ENCODE assay signal across 12 cellular contexts in genomic region chr11:44304091-44305084, GRCh38. TPM values are rescaled to one million over a fixed set of nuclear protein-coding genes. Genes with fewer than 3 reads are reported as not detected.
DNase-seq lines count a peak whose midpoint lies in the region; ATAC-seq and TF ChIP-seq lines count a peak whose summit lies in the region.
"Had no signal": no experiment of that assay in that cellular context is flagged by ENCODE, and none has a peak within 500 bp of the region (broad histone marks: within the 10 kb centered on the region; RNA-seq: fewer than 3 reads in every experiment).

No MANE protein-coding gene starts in this region.

- no TSS peak for BruUV-seq in PC-3 (replicated peaks; lab: Mats Ljungman, UMichigan)

- peaks cover 26% of the 10 kb centered on the region for H3K4me1 Mint-ChIP-seq in activated naive CD8-positive, alpha-beta T cell (ENCODE audit: low read depth)
- H3K4me1 Mint-ChIP-seq in activated naive CD8-positive, alpha-beta T cell treated with anti-CD3 and anti-CD28 coated beads for 36 hours: peaks cover 25% of the 10 kb centered on the region
- peaks cover 6% of the 10 kb centered on the region for H3K4me1 Mint-ChIP-seq in activated T-helper 17 cell treated with anti-CD3 and anti-CD28 coated beads, Interleukin-2, amount 50 U/mL, for 72 hours

- ATAC-seq in activated T-helper 17 cell treated with anti-CD3 and anti-CD28 coated beads, Interleukin-2, amount 50 U/mL, for 72 hours (replicated peaks): no peak
- ATAC-seq in thoracic aorta (ENCODE audit: insufficient number of reproducible peaks, low FRiP score, low read depth): no peak
- no peak for ATAC-seq in GM18867 (IDR thresholded peaks at IDR 0.05; ENCODE audit: unreplicated experiment)
- no peak for ATAC-seq in GM18505 (IDR thresholded peaks at IDR 0.05; ENCODE audit: unreplicated experiment)
- no peak for ATAC-seq in PC-3

- no peak overlapping the region for H3K23ac ChIP-seq in mesendoderm (ENCODE audit: low read length)

- no peak overlapping the region for H2BK15ac ChIP-seq in mesendoderm (replicated peaks; ENCODE audit: low read depth)

- H4K8ac ChIP-seq in mesendoderm (ENCODE audit: low read depth, low read length): no peak overlapping the region

- H3K36me3 Mint-ChIP-seq in activated naive CD8-positive, alpha-beta T cell: no peaks in the 10 kb centered on the region
- H3K36me3 Mint-ChIP-seq in activated naive CD8-positive, alpha-beta T cell treated with anti-CD3 and anti-CD28 coated beads for 36 hours: no peaks in the 10 kb centered on the region
- H3K36me3 Mint-ChIP-seq in activated T-helper 17 cell treated with anti-CD3 and anti-CD28 coated beads, Interleukin-2, amount 50 U/mL, for 72 hours (ENCODE audit: low read depth): no peaks in the 10 kb centered on the region

- intact Hi-C loops in PC-3 (cut with micrococcal nuclease): no loop called here

- no peaks in the 10 kb centered on the region for H3K79me1 ChIP-seq in mesendoderm (ENCODE audit: low read length)

- peak overlapping the region; percentile 85 for H3K4me3 Mint-ChIP-seq in activated naive CD8-positive, alpha-beta T cell
- no peak overlapping the region for H3K4me3 Mint-ChIP-seq in activated naive CD8-positive, alpha-beta T cell treated with anti-CD3 and anti-CD28 coated beads for 36 hours
- peak overlapping the region; percentile 85 for H3K4me3 Mint-ChIP-seq in activated T-helper 17 cell treated with anti-CD3 and anti-CD28 coated beads, Interleukin-2, amount 50 U/mL, for 72 hours

- H3K18ac ChIP-seq in mesendoderm (ENCODE audit: low read length): no peak overlapping the region

- H3K4me3 ChIP-seq in mesendoderm (ENCODE audit: low read length) (no peak overlapping the region), thoracic aorta (peak overlapping the region; percentile 71), PC-3 (ENCODE audit: low read length) (no peak overlapping the region)

- TF ChIP-seq CTCF in thoracic aorta (IDR thresholded peaks at IDR 0.05) (no peak), PC-3 (conservative IDR thresholded peaks at IDR 0.05; ENCODE audit: low read depth, low read length) (no peak)

- no peak for DNase-seq in activated naive CD8-positive, alpha-beta T cell treated with anti-CD3 and anti-CD28 coated beads for 36 hours
- DNase-seq in mesendoderm (peak; percentile 65), thoracic aorta (ENCODE audit: low spot score) (no peak), PC-3 (no peak)
- DNase-seq: C1 segment of cervical spinal cord, NCI-H1694 treated with DMSO at 0.1 percent for 48 hours had no signal

- peak overlapping the region; percentile 34 for H3K56ac ChIP-seq in mesendoderm (ENCODE audit: low read length)

- CTCF ChIA-PET in PC-3 (lab: Charles Lee): no interaction called here

- H2BK120ac ChIP-seq in mesendoderm (ENCODE audit: low read depth, low read length): no peak overlapping the region

- POLR2A ChIA-PET in PC-3 (lab: Charles Lee; ENCODE audit: unreplicated experiment): no interaction called here

- H3K9ac ChIP-seq in mesendoderm (ENCODE audit: low read length) (no peak overlapping the region), PC-3 (ENCODE audit: low read length) (no peak overlapping the region)

- no peak overlapping the region for H3K4ac ChIP-seq in mesendoderm (ENCODE audit: low read depth, low read length)

- no peak overlapping the region for H2AFZ ChIP-seq in PC-3 (ENCODE audit: low read length)

- no peaks in the 10 kb centered on the region for H3K9me3 Mint-ChIP-seq in activated naive CD8-positive, alpha-beta T cell (ENCODE audit: low read depth)
- no peaks in the 10 kb centered on the region for H3K9me3 Mint-ChIP-seq in activated naive CD8-positive, alpha-beta T cell treated with anti-CD3 and anti-CD28 coated beads for 36 hours
- H3K9me3 Mint-ChIP-seq in activated T-helper 17 cell treated with anti-CD3 and anti-CD28 coated beads, Interleukin-2, amount 50 U/mL, for 72 hours: no peaks in the 10 kb centered on the region

- H4K5ac ChIP-seq in mesendoderm (ENCODE audit: low read length): no peak overlapping the region

- H3K79me2 ChIP-seq in mesendoderm (ENCODE audit: control insufficient read depth, insufficient read depth, low read length) (no peaks in the 10 kb centered on the region), PC-3 (ENCODE audit: low read length) (no peaks in the 10 kb centered on the region)

- H3K36me3 ChIP-seq in mesendoderm (ENCODE audit: control insufficient read depth, insufficient read depth, low read length) (no peaks in the 10 kb centered on the region), thoracic aorta (no peaks in the 10 kb centered on the region), PC-3 (ENCODE audit: low read depth, low read length) (no peaks in the 10 kb centered on the region)

- TF ChIP-seq POLR2A in GM18505 (IDR thresholded peaks at IDR 0.05; ENCODE audit: borderline replicate concordance, extremely low read depth, insufficient read depth, insufficient read length): no peak

- no CpG with 5 or more reads among the region's 73 CpGs for WGBS in mesendoderm (ENCODE audit: extremely low coverage, insufficient coverage, low lambda C conversion rate)

- H3F3A ChIP-seq in PC-3 (ENCODE audit: low read length, unreplicated experiment): no peaks in the 10 kb centered on the region

- peaks cover 46% of the 10 kb centered on the region for H3K27me3 Mint-ChIP-seq in activated naive CD8-positive, alpha-beta T cell
- H3K27me3 Mint-ChIP-seq in activated naive CD8-positive, alpha-beta T cell treated with anti-CD3 and anti-CD28 coated beads for 36 hours: peaks cover 89% of the 10 kb centered on the region
- peaks cover 71% of the 10 kb centered on the region for H3K27me3 Mint-ChIP-seq in activated T-helper 17 cell treated with anti-CD3 and anti-CD28 coated beads, Interleukin-2, amount 50 U/mL, for 72 hours

- H3K27me3 ChIP-seq in mesendoderm (ENCODE audit: insufficient read depth, low read length, poor library complexity) (peaks cover 71% of the 10 kb centered on the region), thoracic aorta (replicated peaks; ENCODE audit: insufficient read depth) (peaks cover 10% of the 10 kb centered on the region), PC-3 (ENCODE audit: low read length) (peaks cover 11% of the 10 kb centered on the region)

- H3K27ac Mint-ChIP-seq in activated naive CD8-positive, alpha-beta T cell: no peak overlapping the region
- no peak overlapping the region for H3K27ac Mint-ChIP-seq in activated naive CD8-positive, alpha-beta T cell treated with anti-CD3 and anti-CD28 coated beads for 36 hours
- H3K27ac Mint-ChIP-seq in activated T-helper 17 cell treated with anti-CD3 and anti-CD28 coated beads, Interleukin-2, amount 50 U/mL, for 72 hours: no peak overlapping the region

- no peaks in the 10 kb centered on the region for H3K9me2 ChIP-seq in PC-3 (replicated peaks; ENCODE audit: low read length)

- H3K4me1 ChIP-seq in mesendoderm (ENCODE audit: control insufficient read depth, low read depth, low read length) (no peaks in the 10 kb centered on the region), thoracic aorta (ENCODE audit: control insufficient read depth in 1 of 2, low read depth in 2 of 2) (peaks cover 16 to 30% of the 10 kb centered on the region in 2 donors), PC-3 (ENCODE audit: insufficient read depth, low read length) (no peaks in the 10 kb centered on the region)

- H4K20me1 ChIP-seq in PC-3 (ENCODE audit: low read length): no peaks in the 10 kb centered on the region

- H3K9me3 ChIP-seq in thoracic aorta (no peaks in the 10 kb centered on the region), PC-3 (ENCODE audit: low read length) (no peaks in the 10 kb centered on the region)

- H3K4me2 ChIP-seq in mesendoderm (ENCODE audit: low read length): peak overlapping the region; percentile 31
- no peak overlapping the region for H3K4me2 ChIP-seq in PC-3 (ENCODE audit: low read length)

- no peak overlapping the region for H2AK5ac ChIP-seq in mesendoderm (ENCODE audit: low read length)

- H3K27ac ChIP-seq in mesendoderm (ENCODE audit: low read depth, low read length) (no peak overlapping the region), thoracic aorta (no peak overlapping the region), PC-3 (ENCODE audit: low read length) (no peak overlapping the region)
- H3K27ac ChIP-seq: HL-60 had no signal

- H2BK5ac ChIP-seq in mesendoderm (ENCODE audit: low read length): no peak overlapping the region

RNA-seq across cellular contexts. Expression of gene ALX4, which starts 5.6 kb away (rescaled TPM):
- total RNA-seq in activated naive CD8-positive, alpha-beta T cell treated with anti-CD3 and anti-CD28 coated beads for 36 hours: not detected
- total RNA-seq in activated T-helper 17 cell treated with anti-CD3 and anti-CD28 coated beads, Interleukin-2, amount 50 U/mL, for 72 hours: not detected
- polyA plus RNA-seq in mesendoderm (2013, experiment 1 of 2): not detected
- 0.01 TPM for polyA plus RNA-seq in mesendoderm (2013, experiment 2 of 2)
- total RNA-seq in thoracic aorta (not detected), PC-3 (2014; rRNA removed) (not detected in 2 replicates)
- total RNA-seq: renal cortical epithelial cell had no signal
